Comparison of ENCODE assay signal across 21 cellular contexts in genomic region chr21:36713746-36714145, GRCh38. TPM values are rescaled to one million over a fixed set of nuclear protein-coding genes. Genes with fewer than 3 reads are reported as not detected.
"Had no signal": no experiment of that assay in that cellular context is flagged by ENCODE, and none has a peak within 500 bp of the region (broad histone marks: within the 10 kb centered on the region; RNA-seq: fewer than 3 reads in every experiment).

No MANE protein-coding gene starts in this region.

- DNase-seq: activated B cell treated with CpG ODN at 0.5 μM for 24 hours; activated CD4-positive, alpha-beta T cell treated with anti-CD3 and anti-CD28 coated beads for 1 hour; activated CD4-positive, alpha-beta T cell treated with anti-CD3 and anti-CD28 coated beads, Interleukin-2, amount 10 ng/mL, durations not matched to agents 24 days and 14 days; activated CD4-positive, alpha-beta T cell treated with anti-CD3 and anti-CD28 coated beads, Interleukin-2, amount 50 U/mL, for 48 hours; activated CD8-positive, alpha-beta memory T cell treated with anti-CD3 and anti-CD28 coated beads, Interleukin-2, amount 10 ng/mL, durations not matched to agents 7 days and 5 days; activated naive CD4-positive, alpha-beta T cell treated with Interleukin-2 at 50 U/mL for 16 hours; activated T-cell treated with anti-CD3 and anti-CD28 coated beads, Interleukin-2, amount 50 U/mL, for 24 hours; NCI-H1048; NCI-H146; NCI-H1930; NCI-H2171; NCI-H2227 treated with DMSO at 0.1 percent for 48 hours; NCI-H446 treated with DMSO at 0.1 percent for 48 hours; NCI-H524 treated with DMSO at 0.1 percent for 48 hours; NCI-H748 treated with DMSO at 0.1 percent for 48 hours; SHP77 had no signal

- H3K4me1 ChIP-seq: SJSA1 had no signal

- H3K9me3 ChIP-seq: SJSA1 had no signal

- H3K27ac ChIP-seq: RWPE1, SJSA1 had no signal

- ATAC-seq: activated CD8-positive, alpha-beta memory T cell treated with anti-CD3 and anti-CD28 coated beads, Interleukin-2, amount 10 ng/mL, durations not matched to agents 7 days and 5 days; Panc1; SK-N-SH treated with all-trans-retinoic acid at 6 μM for 48 hours had no signal

- H3K36me3 ChIP-seq: SJSA1 had no signal

- H3K4me3 ChIP-seq: SJSA1 had no signal

RNA-seq across cellular contexts. Expression of gene SIM2, which starts 14.8 kb away (rescaled TPM):
- total RNA-seq: activated B cell treated with CpG ODN at 0.5 μM for 24 hours, OCI-LY7 had no signal
